9 cellular contexts compared by ENCODE assay signal in the genomic region with DNA sequence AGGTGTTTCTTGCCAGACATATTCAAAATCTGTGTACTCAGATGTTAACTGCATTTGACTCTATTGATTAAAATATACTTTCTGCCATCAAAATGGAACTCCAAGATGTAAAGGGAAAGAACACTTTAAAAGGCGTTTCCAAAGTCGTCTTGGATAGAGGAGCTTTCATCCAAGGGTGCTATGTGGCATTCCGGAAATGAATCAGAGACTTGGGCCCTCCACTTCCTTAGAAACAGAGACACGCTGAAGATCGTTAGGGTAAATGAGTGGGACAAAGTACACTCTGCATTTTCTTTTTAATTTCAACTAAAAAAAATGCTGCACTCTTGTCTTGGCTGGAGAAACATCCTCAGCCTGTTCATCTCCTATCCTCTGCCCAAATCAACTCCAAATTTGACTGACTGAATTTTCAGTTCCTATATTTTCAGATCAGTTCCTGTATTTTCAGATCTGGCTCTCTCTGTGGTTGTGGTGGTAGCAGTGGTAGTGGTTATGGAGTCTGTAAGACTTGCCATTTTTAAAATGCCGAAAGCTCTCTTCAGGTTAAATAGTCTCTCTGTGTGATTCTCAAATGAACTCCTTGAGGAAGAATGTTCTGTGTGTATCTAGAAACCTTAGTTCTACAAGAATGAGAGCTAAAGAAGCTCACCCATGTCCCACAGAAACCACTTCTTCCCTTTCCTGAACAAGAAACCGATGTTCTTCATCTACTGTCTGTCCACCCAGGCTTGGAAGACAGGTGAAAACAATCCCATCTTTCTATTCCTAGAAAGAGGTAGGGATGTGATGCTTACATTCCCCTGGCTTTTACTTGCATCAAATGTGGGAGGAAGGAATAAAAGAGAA.
DNase-seq lines count a peak whose midpoint lies in the region; ATAC-seq and TF ChIP-seq lines count a peak whose summit lies in the region.
"Had no signal": no experiment of that assay in that cellular context is flagged by ENCODE, and none has a peak within 500 bp of the region (broad histone marks: within the 10 kb centered on the region; RNA-seq: fewer than 3 reads in every experiment).

No MANE protein-coding gene starts in this region.

- H3K9me3 Mint-ChIP-seq in activated T-helper 17 cell treated with anti-CD3 and anti-CD28 coated beads, Interleukin-2, amount 50 U/mL, for 72 hours: no peaks in the 10 kb centered on the region
- no peaks in the 10 kb centered on the region for H3K9me3 Mint-ChIP-seq in progenitor cell of endocrine pancreas (ENCODE audit: low read depth)

- TF ChIP-seq CTCF in GM12864 (IDR thresholded peaks at IDR 0.05; ENCODE audit: low read depth, low read length, missing control alignments): no peak
- no peak for TF ChIP-seq CTCF in progenitor cell of endocrine pancreas (IDR thresholded peaks at IDR 0.05; ENCODE audit: unreplicated experiment)

- peak; percentile 70 for ATAC-seq in GM21576 (IDR thresholded peaks at IDR 0.05; ENCODE audit: unreplicated experiment)
- ATAC-seq in HG03520 (IDR thresholded peaks at IDR 0.05; ENCODE audit: unreplicated experiment): peak; percentile 60
- ATAC-seq in activated T-helper 17 cell treated with anti-CD3 and anti-CD28 coated beads, Interleukin-2, amount 50 U/mL, for 72 hours (replicated peaks): peak; percentile 32

- no peaks in the 10 kb centered on the region for H3K36me3 Mint-ChIP-seq in activated T-helper 17 cell treated with anti-CD3 and anti-CD28 coated beads, Interleukin-2, amount 50 U/mL, for 72 hours (ENCODE audit: low read depth)
- no peaks in the 10 kb centered on the region for H3K36me3 Mint-ChIP-seq in progenitor cell of endocrine pancreas (ENCODE audit: insufficient read depth)

- H3K4me1 Mint-ChIP-seq in activated T-helper 17 cell treated with anti-CD3 and anti-CD28 coated beads, Interleukin-2, amount 50 U/mL, for 72 hours: peaks cover 17% of the 10 kb centered on the region
- no peaks in the 10 kb centered on the region for H3K4me1 Mint-ChIP-seq in progenitor cell of endocrine pancreas (ENCODE audit: low read depth)

- H3K27me3 Mint-ChIP-seq in activated T-helper 17 cell treated with anti-CD3 and anti-CD28 coated beads, Interleukin-2, amount 50 U/mL, for 72 hours: no peaks in the 10 kb centered on the region
- H3K27me3 Mint-ChIP-seq in progenitor cell of endocrine pancreas: peaks cover 9% of the 10 kb centered on the region

- no peak overlapping the region; the same call in 1 of the 2 replicates for H3K4me3 ChIP-seq in GM12864 (ENCODE audit: low read depth, low read length)

- H3K27ac Mint-ChIP-seq in activated T-helper 17 cell treated with anti-CD3 and anti-CD28 coated beads, Interleukin-2, amount 50 U/mL, for 72 hours: no peak overlapping the region
- H3K27ac Mint-ChIP-seq in progenitor cell of endocrine pancreas: no peak overlapping the region

- peak overlapping the region; percentile 27 for H3K4me3 Mint-ChIP-seq in activated T-helper 17 cell treated with anti-CD3 and anti-CD28 coated beads, Interleukin-2, amount 50 U/mL, for 72 hours
- no peak overlapping the region for H3K4me3 Mint-ChIP-seq in progenitor cell of endocrine pancreas (ENCODE audit: low read depth)

- peak; percentile 81 for DNase-seq in GM12864 (ENCODE audit: low read depth)
- no peak for DNase-seq in HUDEP-2 (lab: John Stamatoyannopoulos, UW; ENCODE audit: unreplicated experiment in 76 of 76)
- DNase-seq in progenitor cell of endocrine pancreas (ENCODE audit: low spot score, unreplicated experiment): no peak
- DNase-seq in SW 1271 (lab: John Stamatoyannopoulos, UW): no peak
- DNase-seq in SK-N-DZ (ENCODE audit: low spot score): no peak
- DNase-seq: NCI-H2171 had no signal
